In genomic region chr4:103244251-103244650, GRCh38 we compare ENCODE assay signal across 25 cellular contexts.
"Had no signal": no experiment of that assay in that cellular context is flagged by ENCODE, and none has a peak within 500 bp of the region (broad histone marks: within the 10 kb centered on the region; RNA-seq: fewer than 3 reads in every experiment).

No MANE protein-coding gene starts in this region.

- DNase-seq: activated B cell treated with CpG ODN at 0.5 μM for 24 hours; activated CD4-positive, alpha-beta T cell treated with anti-CD3 and anti-CD28 coated beads for 36 hours; activated CD4-positive, alpha-beta T cell treated with anti-CD3 and anti-CD28 coated beads, Interleukin-2, amount 50 U/mL, for 4 hours; activated CD8-positive, alpha-beta memory T cell treated with anti-CD3 and anti-CD28 coated beads for 24 hours; activated CD8-positive, alpha-beta memory T cell treated with anti-CD3 and anti-CD28 coated beads, Interleukin-2, amount 50 U/mL, for 48 hours; activated naive CD4-positive, alpha-beta T cell treated with Interleukin-2 at 50 U/mL for 16 hours; activated naive CD8-positive, alpha-beta T cell treated with anti-CD3 and anti-CD28 coated beads, Interleukin-2, amount 10 ng/mL, durations not matched to agents 7 days and 5 days; activated T-cell treated with anti-CD3 and anti-CD28 coated beads, Interleukin-2, amount 50 U/mL, for 4 hours; central memory CD4-positive, alpha-beta T cell; dorsolateral prefrontal cortex; effector memory CD8-positive, alpha-beta T cell; heart left ventricle; islet precursor cell; left cardiac atrium; retina; sigmoid colon; stimulated activated CD4-positive, alpha-beta T cell treated with anti-CD3 and anti-CD28 coated beads, Interleukin-2, amount 100 ng/mL, for 48 hours; stimulated activated CD8-positive, alpha-beta memory T cell treated with anti-CD3 and anti-CD28 coated beads, Interleukin-4, amount 100 ng/mL, for 48 hours; stimulated activated naive B cell treated with anti-CD40 and anti-IgM and Interleukin-4, amounts not matched to agents 10 μg/mL and 1 μg/mL and 100 μg/mL, for 72 hours; T-helper 17 cell; transverse colon had no signal

- H3K9me3 ChIP-seq: sigmoid colon, transverse colon had no signal

- H3K9me3 Mint-ChIP-seq: activated B cell treated with CpG ODN at 0.5 μM for 24 hours had no signal

- H3K4me1 ChIP-seq: esophagus muscularis mucosa, heart left ventricle, sigmoid colon, transverse colon had no signal

- H3K27ac Mint-ChIP-seq: activated B cell treated with CpG ODN at 0.5 μM for 24 hours; activated CD4-positive, alpha-beta T cell treated with anti-CD3 and anti-CD28 coated beads for 36 hours; activated naive CD8-positive, alpha-beta T cell treated with anti-CD3 and anti-CD28 coated beads, Interleukin-2, amount 10 ng/mL, durations not matched to agents 7 days and 5 days; effector memory CD8-positive, alpha-beta T cell; memory B cell; natural killer cell treated with Interleukin-12 subunit alpha and Interleukin-12 subunit beta and Interleukin-15 and Interleukin-18, amount 100 ng/mL, for 72 hours; progenitor cell of endocrine pancreas; stimulated activated naive B cell treated with anti-CD40 and anti-IgM and Interleukin-4, amounts not matched to agents 10 μg/mL and 1 μg/mL and 100 μg/mL, for 72 hours; T-helper 17 cell had no signal

- ATAC-seq: activated CD4-positive, alpha-beta T cell treated with anti-CD3 and anti-CD28 coated beads for 36 hours; activated T-cell treated with anti-CD3 and anti-CD28 coated beads, Interleukin-2, amount 50 U/mL, for 4 hours; effector memory CD8-positive, alpha-beta T cell; heart left ventricle; left cardiac atrium; natural killer cell treated with Interleukin-12 subunit alpha and Interleukin-12 subunit beta and Interleukin-15 and Interleukin-18, amount 100 ng/mL, for 72 hours; stimulated activated naive B cell treated with anti-CD40 and anti-IgM and Interleukin-4, amounts not matched to agents 10 μg/mL and 1 μg/mL and 100 μg/mL, for 72 hours; T-helper 17 cell had no signal

- H3K27me3 Mint-ChIP-seq: natural killer cell treated with Interleukin-12 subunit alpha and Interleukin-12 subunit beta and Interleukin-15 and Interleukin-18, amount 100 ng/mL, for 72 hours; progenitor cell of endocrine pancreas had no signal

- H3K4me3 ChIP-seq: dorsolateral prefrontal cortex, esophagus muscularis mucosa, heart left ventricle, sigmoid colon, transverse colon had no signal

- H3K36me3 Mint-ChIP-seq: activated naive CD8-positive, alpha-beta T cell treated with anti-CD3 and anti-CD28 coated beads, Interleukin-2, amount 10 ng/mL, durations not matched to agents 7 days and 5 days; memory B cell; natural killer cell treated with Interleukin-12 subunit alpha and Interleukin-12 subunit beta and Interleukin-15 and Interleukin-18, amount 100 ng/mL, for 72 hours; stimulated activated naive B cell treated with anti-CD40 and anti-IgM and Interleukin-4, amounts not matched to agents 10 μg/mL and 1 μg/mL and 100 μg/mL, for 72 hours had no signal

- H3K4me3 Mint-ChIP-seq: activated B cell treated with CpG ODN at 0.5 μM for 24 hours; activated CD4-positive, alpha-beta T cell treated with anti-CD3 and anti-CD28 coated beads for 36 hours; activated naive CD8-positive, alpha-beta T cell treated with anti-CD3 and anti-CD28 coated beads, Interleukin-2, amount 10 ng/mL, durations not matched to agents 7 days and 5 days; activated T-cell treated with anti-CD3 and anti-CD28 coated beads, Interleukin-2, amount 50 U/mL, for 4 hours; effector memory CD8-positive, alpha-beta T cell; memory B cell; natural killer cell treated with Interleukin-12 subunit alpha and Interleukin-12 subunit beta and Interleukin-15 and Interleukin-18, amount 100 ng/mL, for 72 hours; stimulated activated naive B cell treated with anti-CD40 and anti-IgM and Interleukin-4, amounts not matched to agents 10 μg/mL and 1 μg/mL and 100 μg/mL, for 72 hours; T-helper 17 cell had no signal

- H3K27ac ChIP-seq: dorsolateral prefrontal cortex, esophagus muscularis mucosa, heart left ventricle, sigmoid colon, transverse colon had no signal

- H3K4me1 Mint-ChIP-seq: activated B cell treated with CpG ODN at 0.5 μM for 24 hours; activated CD4-positive, alpha-beta T cell treated with anti-CD3 and anti-CD28 coated beads for 36 hours; activated naive CD8-positive, alpha-beta T cell treated with anti-CD3 and anti-CD28 coated beads, Interleukin-2, amount 10 ng/mL, durations not matched to agents 7 days and 5 days; memory B cell; stimulated activated naive B cell treated with anti-CD40 and anti-IgM and Interleukin-4, amounts not matched to agents 10 μg/mL and 1 μg/mL and 100 μg/mL, for 72 hours; T-helper 17 cell had no signal

- H3K36me3 ChIP-seq: esophagus muscularis mucosa, heart left ventricle, sigmoid colon, transverse colon had no signal

- H3K27me3 ChIP-seq: dorsolateral prefrontal cortex, esophagus muscularis mucosa, heart left ventricle, sigmoid colon, transverse colon had no signal
